1 cellular context compared by ENCODE assay signal in the genomic region with DNA sequence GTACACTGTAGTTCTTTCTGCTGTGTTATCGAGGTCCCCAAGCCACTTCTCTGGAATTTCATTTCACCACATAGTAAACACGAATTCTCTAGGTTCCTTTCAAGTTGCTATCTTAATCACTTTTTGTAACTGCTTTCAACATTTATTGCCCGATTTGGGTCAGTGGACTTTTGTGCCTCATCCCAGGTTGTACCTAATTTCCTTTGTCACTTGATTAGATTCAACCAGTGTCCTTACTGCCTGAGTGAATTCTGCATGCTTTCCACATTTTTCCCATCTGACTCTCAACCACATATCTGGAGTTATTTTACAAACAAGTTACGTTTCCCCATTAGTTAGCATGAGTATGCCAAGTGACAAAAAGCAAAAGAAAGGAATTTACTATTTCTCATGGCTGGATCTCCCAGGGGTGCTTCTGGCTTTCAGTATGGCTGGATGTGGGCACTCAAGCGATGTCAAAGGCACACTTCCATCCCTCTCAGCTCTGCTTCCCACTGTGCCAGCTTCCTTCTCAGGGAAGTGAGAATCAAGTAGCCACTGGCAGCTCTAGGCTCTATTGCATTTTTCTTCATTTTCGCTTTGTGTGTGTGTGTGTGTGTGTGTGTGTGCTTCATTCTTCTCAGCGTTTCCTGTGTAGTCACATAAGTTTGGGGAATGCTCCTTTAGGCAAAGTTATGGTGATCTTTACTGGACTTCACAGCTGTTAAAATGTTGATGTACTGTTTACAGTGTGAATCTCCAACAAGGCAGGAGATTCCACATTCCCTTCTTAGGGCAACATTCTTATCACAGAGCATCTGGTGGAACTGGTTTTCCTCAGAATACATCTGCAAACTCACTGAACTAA.
TF ChIP-seq lines count a peak whose summit lies in the region.

No MANE protein-coding gene starts in this region.

TF ChIP-seq in K562, 482 proteins besides CTCF, POLR2A, EP300 and RAD21 (continued from another document):
- TF ChIP-seq, protein P1, sequence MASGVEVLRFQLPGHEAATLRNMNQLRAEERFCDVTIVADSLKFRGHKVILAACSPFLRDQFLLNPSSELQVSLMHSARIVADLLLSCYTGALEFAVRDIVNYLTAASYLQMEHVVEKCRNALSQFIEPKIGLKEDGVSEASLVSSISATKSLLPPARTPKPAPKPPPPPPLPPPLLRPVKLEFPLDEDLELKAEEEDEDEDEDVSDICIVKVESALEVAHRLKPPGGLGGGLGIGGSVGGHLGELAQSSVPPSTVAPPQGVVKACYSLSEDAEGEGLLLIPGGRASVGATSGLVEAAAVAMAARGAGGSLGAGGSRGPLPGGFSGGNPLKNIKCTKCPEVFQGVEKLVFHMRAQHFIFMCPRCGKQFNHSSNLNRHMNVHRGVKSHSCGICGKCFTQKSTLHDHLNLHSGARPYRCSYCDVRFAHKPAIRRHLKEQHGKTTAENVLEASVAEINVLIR (CRISPR knock-in tag; IDR thresholded peaks at IDR 0.05) = no peak
- peak; percentile 23; the same call in 1 of the 2 replicates for TF ChIP-seq LEF1 (IDR thresholded peaks at IDR 0.05)
- TF ChIP-seq ZNF780A (CRISPR knock-in tag; IDR thresholded peaks at IDR 0.05) = no peak
- TF ChIP-seq RBBP5 (IDR thresholded peaks at IDR 0.05; ENCODE audit: borderline replicate concordance, insufficient read depth, low read length, poor library complexity, severe bottlenecking) = no peak
- TF ChIP-seq TCF7L2 (IDR thresholded peaks at IDR 0.05; ENCODE audit: low read depth, low read length) = peak; percentile 57; the same call in 1 of the 2 replicates
- TF ChIP-seq TAL1 (IDR thresholded peaks at IDR 0.05) = peak; percentile 23; the same call in 1 of the 2 replicates
- TF ChIP-seq NFXL1 (CRISPR knock-in tag; IDR thresholded peaks at IDR 0.05) = no peak
- no peak for TF ChIP-seq ZNF124 (CRISPR knock-in tag; IDR thresholded peaks at IDR 0.05)
- no peak for TF ChIP-seq CREM (IDR thresholded peaks at IDR 0.05; ENCODE audit: low read depth)
- TF ChIP-seq FOXJ3 (CRISPR knock-in tag; IDR thresholded peaks at IDR 0.05) = no peak
- no peak for TF ChIP-seq PCBP2 (IDR thresholded peaks at IDR 0.05; ENCODE audit: low read depth, low read length, poor library complexity, severe bottlenecking)
